39 cellular contexts compared by ENCODE assay signal in the genomic region with DNA sequence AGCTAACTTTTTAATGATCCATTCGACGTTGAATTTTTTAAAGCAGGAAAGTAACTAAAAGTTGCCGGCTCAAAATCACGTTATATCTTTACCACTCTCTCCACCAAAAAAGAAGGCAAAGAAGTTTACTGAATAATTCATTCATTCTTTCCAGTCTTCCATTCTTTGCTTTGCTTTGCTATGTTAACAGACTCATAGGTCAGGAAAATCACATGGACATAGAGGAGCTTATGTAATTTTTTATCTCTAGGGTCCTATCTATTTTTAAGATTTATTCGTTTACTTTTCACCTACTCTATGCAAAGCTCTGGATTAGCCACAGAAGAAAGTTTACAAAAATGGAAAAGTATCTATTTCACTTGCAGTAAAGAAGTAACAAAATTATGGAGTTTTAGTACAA. TPM values are rescaled to one million over a fixed set of nuclear protein-coding genes. Genes with fewer than 3 reads are reported as not detected.
"Had no signal": no experiment of that assay in that cellular context is flagged by ENCODE, and none has a peak within 500 bp of the region (broad histone marks: within the 10 kb centered on the region; RNA-seq: fewer than 3 reads in every experiment).

No MANE protein-coding gene starts in this region.

- H3K36me3 ChIP-seq: MG63 had no signal

- H3K4me3 ChIP-seq: MG63 had no signal

- H3K27me3 ChIP-seq: MG63 had no signal

- H3K27ac ChIP-seq: KMS-11 had no signal

- H3K9ac ChIP-seq: KMS-11 had no signal

- H3K9me3 ChIP-seq: MG63 had no signal

- DNase-seq: Karpas-422, Kasumi-1, MG63, MM.1S, MV-4-11, NCI-H1048, NCI-H1092, NCI-H1092 treated with DMSO at 0.1 percent for 48 hours, NCI-H1105, NCI-H1105 treated with DMSO at 0.1 percent for 48 hours, NCI-H1417, NCI-H1417 treated with DMSO at 0.1 percent for 48 hours, NCI-H1436, NCI-H1436 treated with DMSO at 0.1 percent for 48 hours, NCI-H146, NCI-H1694, NCI-H1694 treated with DMSO at 0.1 percent for 48 hours, NCI-H187, NCI-H187 treated with DMSO at 0.1 percent for 48 hours, NCI-H1930, NCI-H2029, NCI-H2029 treated with DMSO at 0.1 percent for 48 hours, NCI-H2081, NCI-H2081 treated with DMSO at 0.1 percent for 48 hours, NCI-H2107, NCI-H2171, NCI-H2171 treated with DMSO at 0.1 percent for 48 hours, NCI-H2227 treated with DMSO at 0.1 percent for 48 hours, NCI-H226, NCI-H345, NCI-H446, NCI-H446 treated with DMSO at 0.1 percent for 48 hours, NCI-H510A, NCI-H510A treated with DMSO at 0.1 percent for 48 hours, NCI-H524 had no signal

- H3K4me2 ChIP-seq: KMS-11 had no signal

RNA-seq across cellular contexts. Expression of a gene that starts 52.6 kb away (rescaled TPM):
- total RNA-seq: LHCN-M2, M059J, MCF 10A had no signal
